8 cellular contexts compared by ENCODE assay signal in genomic region chr18:48446582-48447225, GRCh38. TPM values are rescaled to one million over a fixed set of nuclear protein-coding genes. Genes with fewer than 3 reads are reported as not detected.
DNase-seq lines count a peak whose midpoint lies in the region; ATAC-seq and TF ChIP-seq lines count a peak whose summit lies in the region.

No MANE protein-coding gene starts in this region.

- no peak overlapping the region for H3K4me3 Mint-ChIP-seq in MCF 10A (ENCODE audit: unreplicated experiment)
- peak overlapping the region in 1 of 5 donors; percentile 33 for H3K4me3 Mint-ChIP-seq in immature natural killer cell

- no peaks in the 10 kb centered on the region for H3K36me3 Mint-ChIP-seq in MCF 10A (ENCODE audit: insufficient read depth, unreplicated experiment)
- H3K36me3 Mint-ChIP-seq in immature natural killer cell = no peaks in the 10 kb centered on the region

- TF ChIP-seq CTCF in VCaP (conservative IDR thresholded peaks at IDR 0.05) (peak; percentile 96), MCF 10A (IDR thresholded peaks at IDR 0.05; ENCODE audit: unreplicated experiment) (peak; percentile 93)

- intact Hi-C loops in MCF 10A (cut with micrococcal nuclease) = loop anchor here (1.0 to 5.0 kb wide), 5 partner anchors 102 to 674 kb away; no protein-coding TSS in a partner anchor

- DNase-seq in DMS153 treated with DMSO at 0.1 percent for 48 hours (lab: John Stamatoyannopoulos, UW; ENCODE audit: unreplicated experiment) (peak; percentile 76), NCI-H2196 treated with DMSO at 0.1 percent for 48 hours (lab: John Stamatoyannopoulos, UW; ENCODE audit: unreplicated experiment) (peak; percentile 94), MCF 10A (ENCODE audit: unreplicated experiment) (peak; percentile 72), immature natural killer cell (peak; percentile 18 to 32 (median 32))
- peak; percentile 45 to 58 for DNase-seq in stimulated activated CD4-positive, alpha-beta T cell treated with anti-CD3 and anti-CD28 coated beads, Interleukin-15, amount 100 ng/mL, for 1 hour (ENCODE audit: low read depth in 1 of 2, low spot score in 1 of 2)

- ATAC-seq in HG02642 (IDR thresholded peaks at IDR 0.05; ENCODE audit: poor library complexity, unreplicated experiment) = peak; percentile 63
- ATAC-seq in HG03457 (IDR thresholded peaks at IDR 0.05; ENCODE audit: unreplicated experiment) = no peak

- H3K9me3 Mint-ChIP-seq in MCF 10A (ENCODE audit: unreplicated experiment) (no peaks in the 10 kb centered on the region), immature natural killer cell (no peaks in the 10 kb centered on the region)

- BruUV-seq in MCF 10A (replicated peaks; lab: Mats Ljungman, UMichigan) = no TSS peak

- H3K27me3 Mint-ChIP-seq in MCF 10A (ENCODE audit: insufficient read depth, unreplicated experiment) = peaks cover 10% of the 10 kb centered on the region
- peaks cover 0 to 9% (median 2%) of the 10 kb centered on the region in 3 donors for H3K27me3 Mint-ChIP-seq in immature natural killer cell (ENCODE audit: low read depth in 3 of 3)

- CTCF ChIA-PET in MCF 10A (lab: Yijun Ruan, JAX) = interaction anchor here (0.5 to 11.5 kb wide), 42 partner anchors 8 to 1671 kb away, joined by 3 to 264 read pairs (median 4); no protein-coding TSS in a partner anchor

- POLR2A ChIA-PET in MCF 10A (lab: Yijun Ruan, JAX) = interaction anchor here (1.2 to 1.6 kb wide), 2 partner anchors 35 to 215 kb away, joined by 3 read pairs; no protein-coding TSS in a partner anchor

- H3K4me1 Mint-ChIP-seq in MCF 10A (ENCODE audit: insufficient read depth, unreplicated experiment) (peaks cover 6% of the 10 kb centered on the region), immature natural killer cell (peaks cover 6% of the 10 kb centered on the region in 2 donors)

- no peak overlapping the region; the same call in 1 of the 2 replicates for H3K27ac ChIP-seq in VCaP

- H3K27ac Mint-ChIP-seq in MCF 10A (ENCODE audit: low read depth, unreplicated experiment) = no peak overlapping the region
- H3K27ac Mint-ChIP-seq in immature natural killer cell = no peak overlapping the region

RNA-seq across cellular contexts. Expression of gene ZBTB7C, which starts 37.5 kb away (rescaled TPM):
- 0.42 and 0.69 TPM in 2 replicates for total RNA-seq in MCF 10A (2022)
- not detected for polyA plus RNA-seq in immature natural killer cell

Comparison
In these comparisons a context has a peak if more than half of its experiments do, and no peak if none do; other contexts are left out.
1. DNase-seq: peak in every context shown above with its lines; median percentile 94 in NCI-H2196 treated with DMSO at 0.1 percent for 48 hours; 76 in DMS153 treated with DMSO at 0.1 percent for 48 hours; 72 in MCF 10A; 52 in stimulated activated CD4-positive, alpha-beta T cell treated with anti-CD3 and anti-CD28 coated beads, Interleukin-15, amount 100 ng/mL, for 1 hour; 32 in immature natural killer cell.